In genomic region chr11:117690484-117691205, GRCh38 we compare ENCODE assay signal across 24 cellular contexts.
DNase-seq lines count a peak whose midpoint lies in the region; ATAC-seq and TF ChIP-seq lines count a peak whose summit lies in the region.
"Had no signal": no experiment of that assay in that cellular context is flagged by ENCODE, and none has a peak within 500 bp of the region (broad histone marks: within the 10 kb centered on the region; RNA-seq: fewer than 3 reads in every experiment).

No MANE protein-coding gene starts in this region.

- no peak overlapping the region for H3K4me3 Mint-ChIP-seq in glutamatergic neuron (ENCODE audit: unreplicated experiment)
- H3K4me3 Mint-ChIP-seq: central memory CD8-positive, alpha-beta T cell; neural progenitor cell; stimulated activated effector memory CD8-positive, alpha-beta T cell treated with anti-CD3 and anti-CD28 coated beads, Interleukin-12 subunit alpha, Interleukin-12 subunit beta, amount 100 ng/mL, for 72 hours had no signal

- H3K27me3 Mint-ChIP-seq in glutamatergic neuron (ENCODE audit: unreplicated experiment) = peaks cover 8% of the 10 kb centered on the region

- no peak overlapping the region for H3K4me3 ChIP-seq in fibroblast of mammary gland (ENCODE audit: control insufficient read depth, low read depth, low read length)
- H3K4me3 ChIP-seq: gastrocnemius medialis, lower lobe of right lung, mucosa of descending colon, neural progenitor cell, skin epidermis had no signal

- no peaks in the 10 kb centered on the region for H3K36me3 Mint-ChIP-seq in glutamatergic neuron (ENCODE audit: unreplicated experiment)
- H3K36me3 Mint-ChIP-seq: neural progenitor cell; stimulated activated effector memory CD8-positive, alpha-beta T cell treated with anti-CD3 and anti-CD28 coated beads, Interleukin-12 subunit alpha, Interleukin-12 subunit beta, amount 100 ng/mL, for 72 hours had no signal

- H3K27ac Mint-ChIP-seq in glutamatergic neuron (ENCODE audit: unreplicated experiment) = no peak overlapping the region
- H3K27ac Mint-ChIP-seq: stimulated activated effector memory CD8-positive, alpha-beta T cell treated with anti-CD3 and anti-CD28 coated beads, Interleukin-12 subunit alpha, Interleukin-12 subunit beta, amount 100 ng/mL, for 72 hours had no signal

- peaks cover 6% of the 10 kb centered on the region for H3K4me1 Mint-ChIP-seq in glutamatergic neuron (ENCODE audit: low read depth, unreplicated experiment)
- H3K4me1 Mint-ChIP-seq: central memory CD8-positive, alpha-beta T cell; stimulated activated effector memory CD8-positive, alpha-beta T cell treated with anti-CD3 and anti-CD28 coated beads, Interleukin-12 subunit alpha, Interleukin-12 subunit beta, amount 100 ng/mL, for 72 hours had no signal

- DNase-seq in EL = peak; percentile 4
- peak; percentile 76 to 85 for DNase-seq in NCI-H526 (lab: John Stamatoyannopoulos, UW)
- DNase-seq in fibroblast of mammary gland (ENCODE audit: low read depth) = peak; percentile 1
- DNase-seq in mucosa of gallbladder (ENCODE audit: low spot score) = no peak
- no peak for DNase-seq in glutamatergic neuron
- no peak for DNase-seq in DMS114 treated with DMSO at 0.1 percent for 48 hours (lab: John Stamatoyannopoulos, UW; ENCODE audit: unreplicated experiment)
- DNase-seq: ACHN; activated CD4-positive, alpha-beta T cell treated with anti-CD3 and anti-CD28 coated beads for 48 hours; activated naive CD4-positive, alpha-beta T cell treated with anti-CD3 and anti-CD28 coated beads, Interleukin-2, amount 50 U/mL, for 16 hours; aorta; gastrocnemius medialis; kidney; lower lobe of right lung; mucosa of descending colon; NCI-H2171 treated with DMSO at 0.1 percent for 48 hours; SHP77; stimulated activated CD4-positive, alpha-beta T cell treated with anti-CD3 and anti-CD28 coated beads, Interleukin-2, amount 100 ng/mL, for 24 hours had no signal

- TF ChIP-seq CTCF in fibroblast of mammary gland (conservative IDR thresholded peaks at IDR 0.05; ENCODE audit: control insufficient read depth, insufficient read depth, low read depth, low read length) (no peak), glutamatergic neuron (IDR thresholded peaks at IDR 0.05; ENCODE audit: partially characterized antibody, unreplicated experiment) (no peak)

- no peaks in the 10 kb centered on the region for H3K9me3 Mint-ChIP-seq in glutamatergic neuron (ENCODE audit: unreplicated experiment)
- H3K9me3 Mint-ChIP-seq: central memory CD8-positive, alpha-beta T cell; neural progenitor cell; stimulated activated effector memory CD8-positive, alpha-beta T cell treated with anti-CD3 and anti-CD28 coated beads, Interleukin-12 subunit alpha, Interleukin-12 subunit beta, amount 100 ng/mL, for 72 hours had no signal

- ATAC-seq in GM21786 (IDR thresholded peaks at IDR 0.05; ENCODE audit: unreplicated experiment) (peak; percentile 50), GM21717 (IDR thresholded peaks at IDR 0.05; ENCODE audit: unreplicated experiment) (no peak)
- ATAC-seq: gastrocnemius medialis; HepG2; lower lobe of right lung; stimulated activated effector memory CD8-positive, alpha-beta T cell treated with anti-CD3 and anti-CD28 coated beads, Interleukin-12 subunit alpha, Interleukin-12 subunit beta, amount 100 ng/mL, for 72 hours had no signal

Comparison
In these comparisons a context has a peak if more than half of its experiments do, and no peak if none do; other contexts are left out.
1. DNase-seq: peak in EL (single experiment), NCI-H526 (2 of 2) and fibroblast of mammary gland (single experiment); none in mucosa of gallbladder (single experiment), glutamatergic neuron (single experiment) and DMS114 treated with DMSO at 0.1 percent for 48 hours (single experiment).